30 cellular contexts compared by ENCODE assay signal in the genomic region with DNA sequence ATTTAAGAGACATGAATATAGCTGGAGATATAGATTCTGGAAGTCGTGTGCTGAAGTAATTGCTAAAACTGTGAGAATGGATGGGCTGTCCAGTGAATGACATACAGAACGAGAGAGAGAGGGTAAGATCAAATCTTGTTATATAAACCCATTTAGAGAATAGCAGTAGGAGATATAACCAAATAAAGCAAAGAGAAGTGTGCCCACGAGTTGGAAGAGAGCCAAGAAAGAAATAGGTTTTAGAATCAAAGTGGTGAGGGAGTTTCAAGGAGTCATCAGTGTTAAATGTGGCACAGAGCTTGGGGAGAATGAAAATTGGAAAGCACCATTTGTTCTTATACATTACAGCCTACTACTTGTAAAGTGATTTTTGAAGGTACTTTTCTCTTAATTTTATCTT. TPM values are rescaled to one million over a fixed set of nuclear protein-coding genes. Genes with fewer than 3 reads are reported as not detected.
DNase-seq lines count a peak whose midpoint lies in the region; FAIRE-seq and TF ChIP-seq lines count a peak whose summit lies in the region.
"Had no signal": no experiment of that assay in that cellular context is flagged by ENCODE, and none has a peak within 500 bp of the region (broad histone marks: within the 10 kb centered on the region; RNA-seq: fewer than 3 reads in every experiment).

No MANE protein-coding gene starts in this region.

- no peak for TF ChIP-seq CTCF in GM10248 (IDR thresholded peaks at IDR 0.05; ENCODE audit: control extremely low read depth, extremely low read depth, low read depth, missing control alignments)

- POLR2A ChIA-PET in GM10248 (lab: Yijun Ruan, JAX) = no interaction called here

- intact Hi-C loops in activated CD4-positive, alpha-beta T cell treated with anti-CD3 and anti-CD28 coated beads, Interleukin-2, amount 10 ng/mL, durations not matched to agents 24 days and 14 days (cut with micrococcal nuclease) = no loop called here

- H3K4me1 Mint-ChIP-seq in activated CD4-positive, alpha-beta T cell treated with anti-CD3 and anti-CD28 coated beads, Interleukin-2, amount 10 ng/mL, durations not matched to agents 24 days and 14 days = peaks cover 19% of the 10 kb centered on the region

- no peaks in the 10 kb centered on the region for H3K27me3 Mint-ChIP-seq in activated CD4-positive, alpha-beta T cell treated with anti-CD3 and anti-CD28 coated beads, Interleukin-2, amount 10 ng/mL, durations not matched to agents 24 days and 14 days

- no peak for DNase-seq in activated CD4-positive, alpha-beta T cell treated with anti-CD3 and anti-CD28 coated beads, Interleukin-2, amount 10 ng/mL, durations not matched to agents 24 days and 14 days
- no peak for DNase-seq in activated CD4-positive, alpha-beta T cell treated with anti-CD3 and anti-CD28 coated beads for 1 hour
- peak; percentile 19 for DNase-seq in Jurkat, Clone E6-1 (ENCODE audit: low read depth, low spot score)
- DNase-seq in NCI-H82 treated with DMSO at 0.1 percent for 48 hours (lab: John Stamatoyannopoulos, UW; ENCODE audit: unreplicated experiment) (peak; percentile 66), putamen (ENCODE audit: low spot score) (peak; percentile 72), SW 1271 (lab: John Stamatoyannopoulos, UW) (no peak), GM10248 (ENCODE audit: extremely low spot score) (no peak), RCC 7860 (ENCODE audit: low spot score) (no peak)
- DNase-seq: activated effector memory CD4-positive, alpha-beta T cell treated with anti-CD3 and anti-CD28 coated beads, Interleukin-2, amount 50 U/mL, for 16 hours; central memory CD4-positive, alpha-beta T cell; dermis blood vessel endothelial cell; DMS53; foreskin keratinocyte; GF-D8; heart right ventricle; Kasumi-1; NCI-H1048; NCI-H2029; NCI-H510A; Peyer's patch; SJCRH30; spleen; T-helper 1 cell; upper lobe of right lung had no signal

- no peak overlapping the region for H3K4me3 Mint-ChIP-seq in activated CD4-positive, alpha-beta T cell treated with anti-CD3 and anti-CD28 coated beads, Interleukin-2, amount 10 ng/mL, durations not matched to agents 24 days and 14 days
- H3K4me3 Mint-ChIP-seq: nephron had no signal

- FAIRE-seq in RCC 7860 (lab: Jason Lieb, UNC) = no peak

- H3K36me3 Mint-ChIP-seq in activated CD4-positive, alpha-beta T cell treated with anti-CD3 and anti-CD28 coated beads, Interleukin-2, amount 10 ng/mL, durations not matched to agents 24 days and 14 days (ENCODE audit: low read depth) = peaks cover 10% of the 10 kb centered on the region

- CTCF ChIA-PET in GM10248 (lab: Yijun Ruan, JAX) = interaction anchor here (2.0 kb wide), 1 partner anchor 18 kb away, joined by 8 read pairs; the partner anchor contains the start of gene TOGARAM1

- H3K27ac Mint-ChIP-seq in activated CD4-positive, alpha-beta T cell treated with anti-CD3 and anti-CD28 coated beads, Interleukin-2, amount 10 ng/mL, durations not matched to agents 24 days and 14 days = peak overlapping the region; percentile 11
- H3K27ac Mint-ChIP-seq: nephron had no signal

- H3K4me3 ChIP-seq in Jurkat, Clone E6-1 (ENCODE audit: low read length) = no peak overlapping the region
- H3K4me3 ChIP-seq: BLaER1, esophagus muscularis mucosa, heart right ventricle, lung, Peyer's patch, right atrium auricular region, SJCRH30, spleen, suprapubic skin, upper lobe of right lung had no signal

- H3K9me3 Mint-ChIP-seq in activated CD4-positive, alpha-beta T cell treated with anti-CD3 and anti-CD28 coated beads, Interleukin-2, amount 10 ng/mL, durations not matched to agents 24 days and 14 days = no peaks in the 10 kb centered on the region
- H3K9me3 Mint-ChIP-seq: nephron had no signal

RNA-seq across cellular contexts. Expression of gene TOGARAM1, which starts 19.2 kb away (rescaled TPM):
- total RNA-seq in activated CD4-positive, alpha-beta T cell treated with anti-CD3 and anti-CD28 coated beads, Interleukin-2, amount 10 ng/mL, durations not matched to agents 24 days and 14 days = 7.6 and 7.9 TPM in 2 replicates
- 0.90 TPM for polyA plus RNA-seq in Jurkat, Clone E6-1 (2012; ENCODE audit: insufficient read depth, insufficient read length)

RNA-seq across cellular contexts. Expression of gene KLHL28, which starts 19.5 kb away (rescaled TPM):
- total RNA-seq in activated CD4-positive, alpha-beta T cell treated with anti-CD3 and anti-CD28 coated beads, Interleukin-2, amount 10 ng/mL, durations not matched to agents 24 days and 14 days = 14.7 and 14.9 TPM in 2 replicates
- 6.7 TPM for polyA plus RNA-seq in Jurkat, Clone E6-1 (2012; ENCODE audit: insufficient read depth, insufficient read length)

Comparison
In these comparisons a context has a peak if more than half of its experiments do, and no peak if none do; other contexts are left out.
1. DNase-seq: peak in Jurkat, Clone E6-1 (single experiment), NCI-H82 treated with DMSO at 0.1 percent for 48 hours (single experiment) and putamen (single experiment); none in activated CD4-positive, alpha-beta T cell treated with anti-CD3 and anti-CD28 coated beads, Interleukin-2, amount 10 ng/mL, durations not matched to agents 24 days and 14 days (single experiment), activated CD4-positive, alpha-beta T cell treated with anti-CD3 and anti-CD28 coated beads for 1 hour (single experiment), SW 1271 (0 of 2), GM10248 (single experiment) and RCC 7860 (single experiment).